ENCODE assay signal across 12 cellular contexts in genomic region chr5:138668451-138668850, GRCh38.
DNase-seq lines count a peak whose midpoint lies in the region; ATAC-seq and TF ChIP-seq lines count a peak whose summit lies in the region.
"Had no signal": no experiment of that assay in that cellular context is flagged by ENCODE, and none has a peak within 500 bp of the region (broad histone marks: within the 10 kb centered on the region; RNA-seq: fewer than 3 reads in every experiment).

No MANE protein-coding gene starts in this region.

- intact Hi-C loops in activated T-helper 1 cell treated with anti-CD3 and anti-CD28 coated beads, Interleukin-12 subunit alpha, Interleukin-12 subunit beta, Interleukin-2, Interleukin-4 antibody, amounts not matched to agents 30 ng/mL and 10 ng/mL and 1 ng/mL, durations not matched to agents 14 hours and 24 hours and 36 hours (cut with micrococcal nuclease): no loop called here

- H3K4me1 ChIP-seq in hepatocyte (ENCODE audit: insufficient read depth): peaks cover 13% of the 10 kb centered on the region

- peaks cover 14% of the 10 kb centered on the region for H3K4me1 Mint-ChIP-seq in activated T-helper 1 cell treated with anti-CD3 and anti-CD28 coated beads, Interleukin-12 subunit alpha, Interleukin-12 subunit beta, Interleukin-2, Interleukin-4 antibody, amounts not matched to agents 30 ng/mL and 10 ng/mL and 1 ng/mL, durations not matched to agents 14 hours and 24 hours and 36 hours (ENCODE audit: low read depth)
- H3K4me1 Mint-ChIP-seq in type B pancreatic cell (ENCODE audit: unreplicated experiment): peaks cover 32% of the 10 kb centered on the region

- no peaks in the 10 kb centered on the region for H3K27me3 ChIP-seq in hepatocyte

- no peak overlapping the region for H3K4me3 Mint-ChIP-seq in activated T-helper 1 cell treated with anti-CD3 and anti-CD28 coated beads, Interleukin-12 subunit alpha, Interleukin-12 subunit beta, Interleukin-2, Interleukin-4 antibody, amounts not matched to agents 30 ng/mL and 10 ng/mL and 1 ng/mL, durations not matched to agents 14 hours and 24 hours and 36 hours
- H3K4me3 Mint-ChIP-seq in type B pancreatic cell: no peak overlapping the region
- H3K4me3 Mint-ChIP-seq: nephron had no signal

- H3K9me3 ChIP-seq in hepatocyte (ENCODE audit: low read depth): no peaks in the 10 kb centered on the region

- no peak overlapping the region for H2AFZ ChIP-seq in hepatocyte

- peak overlapping the region; percentile 52 for H3K4me2 ChIP-seq in hepatocyte

- H4K20me1 ChIP-seq in hepatocyte (ENCODE audit: insufficient read depth, poor library complexity, severe bottlenecking): no peaks in the 10 kb centered on the region

- no peak for ATAC-seq in GM18520 (IDR thresholded peaks at IDR 0.05; ENCODE audit: unreplicated experiment)

- H3K9me2 ChIP-seq in hepatocyte (replicated peaks; ENCODE audit: insufficient read depth): no peaks in the 10 kb centered on the region

- 72% methylated on average over 3 of the region's 5 CpGs for WGBS in hepatocyte (ENCODE audit: low lambda C conversion rate, missing lambda C conversion rate)

- H3K27ac Mint-ChIP-seq in activated T-helper 1 cell treated with anti-CD3 and anti-CD28 coated beads, Interleukin-12 subunit alpha, Interleukin-12 subunit beta, Interleukin-2, Interleukin-4 antibody, amounts not matched to agents 30 ng/mL and 10 ng/mL and 1 ng/mL, durations not matched to agents 14 hours and 24 hours and 36 hours: no peak overlapping the region
- H3K27ac Mint-ChIP-seq in type B pancreatic cell: peak overlapping the region; percentile 86
- H3K27ac Mint-ChIP-seq: nephron had no signal

- H3K9me3 Mint-ChIP-seq in activated T-helper 1 cell treated with anti-CD3 and anti-CD28 coated beads, Interleukin-12 subunit alpha, Interleukin-12 subunit beta, Interleukin-2, Interleukin-4 antibody, amounts not matched to agents 30 ng/mL and 10 ng/mL and 1 ng/mL, durations not matched to agents 14 hours and 24 hours and 36 hours: peaks cover 2% of the 10 kb centered on the region
- H3K9me3 Mint-ChIP-seq in type B pancreatic cell: peaks cover 5% of the 10 kb centered on the region
- H3K9me3 Mint-ChIP-seq: nephron had no signal

- H3K4me3 ChIP-seq in hepatocyte: no peak overlapping the region

- peak; percentile 31 for DNase-seq in stimulated activated CD4-positive, alpha-beta T cell treated with anti-CD3 and anti-CD28 coated beads, Interleukin-15, amount 100 ng/mL, for 24 hours
- no peak for DNase-seq in stimulated activated CD4-positive, alpha-beta T cell treated with anti-CD3 and anti-CD28 coated beads, Interleukin-4, amount 100 ng/mL, for 1 hour
- DNase-seq in activated T-helper 1 cell treated with anti-CD3 and anti-CD28 coated beads, Interleukin-12 subunit alpha, Interleukin-12 subunit beta, Interleukin-2, Interleukin-4 antibody, amounts not matched to agents 30 ng/mL and 10 ng/mL and 1 ng/mL, durations not matched to agents 14 hours and 24 hours and 36 hours (ENCODE audit: low spot score): peak; percentile 26
- DNase-seq in hepatocyte (ENCODE audit: low spot score) (peak; percentile 62), type B pancreatic cell (ENCODE audit: extremely low spot score, unreplicated experiment) (no peak), NCI-H1694 (lab: John Stamatoyannopoulos, UW) (no peak), GM03348 (ENCODE audit: low spot score) (no peak)
- DNase-seq: GF-D8, NCI-H510A treated with DMSO at 0.1 percent for 48 hours had no signal

- peaks cover 74% of the 10 kb centered on the region for H3K27me3 Mint-ChIP-seq in activated T-helper 1 cell treated with anti-CD3 and anti-CD28 coated beads, Interleukin-12 subunit alpha, Interleukin-12 subunit beta, Interleukin-2, Interleukin-4 antibody, amounts not matched to agents 30 ng/mL and 10 ng/mL and 1 ng/mL, durations not matched to agents 14 hours and 24 hours and 36 hours (ENCODE audit: insufficient read depth)
- no peaks in the 10 kb centered on the region for H3K27me3 Mint-ChIP-seq in type B pancreatic cell

- no peaks in the 10 kb centered on the region for H3K79me2 ChIP-seq in hepatocyte

- H3K27ac ChIP-seq in hepatocyte: peak overlapping the region; percentile 91
- H3K27ac ChIP-seq: VCaP had no signal

- H3K36me3 Mint-ChIP-seq in activated T-helper 1 cell treated with anti-CD3 and anti-CD28 coated beads, Interleukin-12 subunit alpha, Interleukin-12 subunit beta, Interleukin-2, Interleukin-4 antibody, amounts not matched to agents 30 ng/mL and 10 ng/mL and 1 ng/mL, durations not matched to agents 14 hours and 24 hours and 36 hours (ENCODE audit: low read depth): no peaks in the 10 kb centered on the region
- no peaks in the 10 kb centered on the region for H3K36me3 Mint-ChIP-seq in type B pancreatic cell

- H3K36me3 ChIP-seq in hepatocyte (replicated peaks; ENCODE audit: insufficient read depth, low read depth): no peaks in the 10 kb centered on the region

- TF ChIP-seq CTCF in hepatocyte (IDR thresholded peaks at IDR 0.05; ENCODE audit: poor library complexity) (no peak), type B pancreatic cell (conservative IDR thresholded peaks at IDR 0.05) (no peak)

Comparison
In these comparisons a context has a peak if more than half of its experiments do, and no peak if none do; other contexts are left out.
1. DNase-seq: peak in stimulated activated CD4-positive, alpha-beta T cell treated with anti-CD3 and anti-CD28 coated beads, Interleukin-15, amount 100 ng/mL, for 24 hours (single experiment), activated T-helper 1 cell treated with anti-CD3 and anti-CD28 coated beads, Interleukin-12 subunit alpha, Interleukin-12 subunit beta, Interleukin-2, Interleukin-4 antibody, amounts not matched to agents 30 ng/mL and 10 ng/mL and 1 ng/mL, durations not matched to agents 14 hours and 24 hours and 36 hours (single experiment) and hepatocyte (single experiment); none in stimulated activated CD4-positive, alpha-beta T cell treated with anti-CD3 and anti-CD28 coated beads, Interleukin-4, amount 100 ng/mL, for 1 hour (single experiment), type B pancreatic cell (single experiment), NCI-H1694 (single experiment) and GM03348 (single experiment).